Comparison of ENCODE assay signal across 31 cellular contexts in the genomic region with DNA sequence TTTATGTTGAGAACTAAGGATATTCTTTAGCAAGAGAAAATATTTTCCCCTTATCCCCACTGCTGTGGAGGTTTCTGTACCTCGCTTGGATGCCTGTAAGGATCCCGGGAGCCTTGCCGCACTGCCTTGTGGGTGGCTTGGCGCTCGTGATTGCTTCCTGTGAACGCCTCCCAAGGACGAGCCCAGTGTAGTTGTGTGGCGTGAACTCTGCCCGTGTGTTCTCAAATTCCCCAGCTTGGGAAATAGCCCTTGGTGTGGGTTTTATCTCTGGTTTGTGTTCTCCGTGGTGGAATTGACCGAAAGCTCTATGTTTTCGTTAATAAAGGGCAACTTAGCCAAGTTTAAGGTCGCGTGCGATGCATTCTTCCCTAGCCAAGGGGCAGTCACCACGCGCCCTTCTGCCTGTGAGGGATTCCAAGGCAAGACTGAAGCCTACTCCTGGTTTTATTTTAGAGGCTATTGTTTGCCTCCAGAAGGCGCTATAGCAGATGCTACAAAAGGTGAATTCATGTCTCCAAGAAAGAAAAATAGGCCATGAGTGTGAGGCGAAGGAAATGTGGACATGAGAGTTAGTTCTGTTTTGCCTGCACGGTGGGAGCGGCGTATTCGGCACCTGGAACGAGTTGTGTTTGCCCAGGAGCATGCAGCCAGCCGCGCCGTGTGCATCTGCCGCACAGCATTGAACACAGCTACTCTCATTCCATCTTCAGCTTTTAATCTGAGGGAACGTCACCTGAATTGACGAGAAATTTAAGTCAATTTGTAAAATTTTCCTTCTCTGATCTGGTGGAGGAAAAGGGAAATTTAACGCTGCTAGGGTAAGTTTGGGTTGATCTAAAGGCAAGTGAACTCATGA. TPM values are rescaled to one million over a fixed set of nuclear protein-coding genes. Genes with fewer than 3 reads are reported as not detected.
DNase-seq lines count a peak whose midpoint lies in the region; ATAC-seq, FAIRE-seq and TF ChIP-seq lines count a peak whose summit lies in the region.
"Had no signal": no experiment of that assay in that cellular context is flagged by ENCODE, and none has a peak within 500 bp of the region (broad histone marks: within the 10 kb centered on the region; RNA-seq: fewer than 3 reads in every experiment).

No MANE protein-coding gene starts in this region.

- CTCF ChIA-PET in K562 (lab: Yijun Ruan, JAX; ENCODE audit: low intra/inter-chr PET ratio) = no interaction called here

- no peaks in the 10 kb centered on the region for H3K27me3 Mint-ChIP-seq in nephron progenitor cell (ENCODE audit: low read depth, poor library complexity)
- H3K27me3 Mint-ChIP-seq: CD4-positive, alpha-beta T cell had no signal

- H3K4me1 ChIP-seq in K562 (replicated peaks in 1 of 2; ENCODE audit: control insufficient read depth in 2 of 2, insufficient read depth in 2 of 2, low read length in 2 of 2) (no peaks in the 10 kb centered on the region), Karpas-422 (ENCODE audit: low read length) (peaks cover 17% of the 10 kb centered on the region), Peyer's patch (peaks cover 0 to 5% (median 0%) of the 10 kb centered on the region in 4 donors)
- H3K4me1 ChIP-seq: A549, suprapubic skin had no signal

- TF ChIP-seq POLR2A in K562 (conservative IDR thresholded peaks at IDR 0.05) (no peak), Peyer's patch (IDR thresholded peaks at IDR 0.05) (no peak)

- H3K9me2 ChIP-seq in Karpas-422 (replicated peaks; ENCODE audit: insufficient read depth, low read length) = no peaks in the 10 kb centered on the region

- H4K20me1 ChIP-seq in K562 (replicated peaks; ENCODE audit: control insufficient read depth, insufficient read depth, low read length) (peaks cover 11% of the 10 kb centered on the region; the same call in 1 of the 2 replicates), Karpas-422 (ENCODE audit: insufficient read depth, low read depth, low read length) (0 out of 2 replicates have a peak, but pooled peaks cover 6% of the 10 kb centered on the region)

- H3K4me2 ChIP-seq in K562 (ENCODE audit: insufficient read depth, low read length) (no peak overlapping the region), Karpas-422 (ENCODE audit: low read depth, low read length, poor library complexity, severe bottlenecking) (no peak overlapping the region)
- H3K4me2 ChIP-seq: A549, KMS-11 had no signal

- in situ Hi-C loops in K562 (cut with MboI) = no loop called here

- H3K9me1 ChIP-seq in K562 (ENCODE audit: control insufficient read depth, insufficient read depth, low read length) = no peaks in the 10 kb centered on the region

- ATAC-seq in left ventricle myocardium superior = no peak
- ATAC-seq in Right ventricle myocardium superior (ENCODE audit: poor library complexity) = no peak
- no peak for ATAC-seq in K562
- no peak for ATAC-seq in HG03045 (IDR thresholded peaks at IDR 0.05; ENCODE audit: unreplicated experiment)
- ATAC-seq in GM21825 (IDR thresholded peaks at IDR 0.05; ENCODE audit: unreplicated experiment) = no peak
- ATAC-seq: A549; activated CD4-positive, CD25-positive, alpha-beta regulatory T cell treated with anti-CD3 and anti-CD28 coated beads, Interleukin-2, amount 50 U/mL, for 24 hours; heart right ventricle; natural killer cell had no signal

- peak overlapping the region; percentile 79 for H3K27ac Mint-ChIP-seq in nephron progenitor cell
- H3K27ac Mint-ChIP-seq: CD4-positive, alpha-beta T cell; natural killer cell; T-helper 1 cell treated with Interleukin-12 subunit alpha and Interleukin-12 subunit beta and Interleukin-4 antibody, amounts not matched to agents 30 μg/mL and 1 μg/mL, for 36 hours had no signal

- no peak for FAIRE-seq in K562 (lab: Jason Lieb, UNC)
- FAIRE-seq: A549, D721Med, H54, TTC549 had no signal

- POLR2A ChIA-PET in K562 (lab: Yijun Ruan, JAX) = interaction anchor here (1.1 to 3.0 kb wide), 4 partner anchors 10 to 30 kb away, joined by 3 to 19 read pairs (median 4); no protein-coding TSS in a partner anchor

- no peaks in the 10 kb centered on the region for H3K36me3 ChIP-seq in K562 (ENCODE audit: control insufficient read depth, insufficient read depth, low read length)
- no peaks in the 10 kb centered on the region for H3K36me3 ChIP-seq in Karpas-422 (ENCODE audit: insufficient read depth, low read length)
- H3K36me3 ChIP-seq in Peyer's patch = peaks cover 0 to 28% (median 0%) of the 10 kb centered on the region in 3 donors

- H3K9me3 ChIP-seq in K562 (replicated peaks; ENCODE audit: control insufficient read depth, insufficient read depth, low read depth, low read length) (no peaks in the 10 kb centered on the region), Karpas-422 (ENCODE audit: low read length) (no peaks in the 10 kb centered on the region; the same call in 1 of the 2 replicates), Peyer's patch (no peaks in the 10 kb centered on the region)
- H3K9me3 ChIP-seq: A549, heart right ventricle, suprapubic skin had no signal

- peak in 2 of 3 experiments; percentile 26; a peak in 2 of 6 replicates for TF ChIP-seq CTCF in K562 (IDR thresholded peaks at IDR 0.05 in 2 of 3, conservative IDR thresholded peaks at IDR 0.05 in 1 of 3; ENCODE audit: insufficient read depth in 2 of 3, low read depth in 1 of 3, low read length in 3 of 3)
- TF ChIP-seq CTCF in nephron progenitor cell (IDR thresholded peaks at IDR 0.05) = no peak
- no peak for TF ChIP-seq CTCF in Peyer's patch (IDR thresholded peaks at IDR 0.05)

- DNase-seq in left ventricle myocardium superior (peak; percentile 31), Right ventricle myocardium superior (no peak), K562 (ENCODE audit: extremely low read depth in 1 of 4, low spot score in 3 of 4) (no peak), nephron progenitor cell (no peak), Karpas-422 (no peak), Peyer's patch (no peak)
- DNase-seq: activated CD4-positive, alpha-beta T cell treated with anti-CD3 and anti-CD28 coated beads, Interleukin-2, amount 50 U/mL, for 48 hours; activated naive CD4-positive, alpha-beta T cell; activated T-cell treated with anti-CD3 and anti-CD28 coated beads, Interleukin-2, amount 50 U/mL, for 48 hours; CD4-positive, alpha-beta T cell; foreskin melanocyte; natural killer cell; NCI-H1436; NCI-H446 treated with DMSO at 0.1 percent for 48 hours; NCI-H82; stimulated activated naive CD4-positive, alpha-beta T cell had no signal

- H3K79me2 ChIP-seq in K562 (ENCODE audit: control insufficient read depth, insufficient read depth, low read length) (no peaks in the 10 kb centered on the region), Karpas-422 (ENCODE audit: low read length) (no peaks in the 10 kb centered on the region)

- TF ChIP-seq EP300 in K562 (IDR thresholded peaks at IDR 0.05; ENCODE audit: low read length) = no peak

- peaks cover 97% of the 10 kb centered on the region for H3K9me3 Mint-ChIP-seq in nephron progenitor cell
- H3K9me3 Mint-ChIP-seq: CD4-positive, alpha-beta T cell; natural killer cell; T-helper 1 cell treated with Interleukin-12 subunit alpha and Interleukin-12 subunit beta and Interleukin-4 antibody, amounts not matched to agents 30 μg/mL and 1 μg/mL, for 36 hours had no signal

- H2AFZ ChIP-seq in K562 (ENCODE audit: low read depth, low read length) = no peak overlapping the region
- H2AFZ ChIP-seq in Karpas-422 (ENCODE audit: low read length) = no peak overlapping the region

- peaks cover 21% of the 10 kb centered on the region for H3K36me3 Mint-ChIP-seq in nephron progenitor cell (ENCODE audit: low read depth)

- H3K4me3 Mint-ChIP-seq in nephron progenitor cell = no peak overlapping the region
- H3K4me3 Mint-ChIP-seq: CD4-positive, alpha-beta T cell; natural killer cell; T-helper 1 cell treated with Interleukin-12 subunit alpha and Interleukin-12 subunit beta and Interleukin-4 antibody, amounts not matched to agents 30 μg/mL and 1 μg/mL, for 36 hours had no signal

- no peak for TF ChIP-seq RAD21 in K562 (CRISPR knock-in tag; conservative IDR thresholded peaks at IDR 0.05 in 1 of 2, IDR thresholded peaks at IDR 0.05 in 1 of 2)

- no peak overlapping the region for H3K9ac ChIP-seq in K562 (ENCODE audit: insufficient read depth in 1 of 2, low read depth in 2 of 2, low read length in 2 of 2)
- no peak overlapping the region for H3K9ac ChIP-seq in Karpas-422 (ENCODE audit: low read length)
- H3K9ac ChIP-seq: KMS-11 had no signal

- H3K4me3 ChIP-seq in K562 (no peak overlapping the region), Karpas-422 (ENCODE audit: low read length) (no peak overlapping the region), Peyer's patch (no peak overlapping the region)
- H3K4me3 ChIP-seq: A549, heart right ventricle, SK-N-MC, skin epidermis, suprapubic skin had no signal

- BruUV-seq in K562 (replicated peaks; lab: Mats Ljungman, UMichigan) = TSS peak; percentile 34

- peaks cover 4 to 36% of the 10 kb centered on the region in 2 experiments; a peak in 4 of 5 replicates for H3K27me3 ChIP-seq in K562 (ENCODE audit: control insufficient read depth in 2 of 2, insufficient read depth in 2 of 2, low read length in 2 of 2)
- H3K27me3 ChIP-seq in Karpas-422 (ENCODE audit: low read length) = no peaks in the 10 kb centered on the region
- H3K27me3 ChIP-seq in Peyer's patch = no peaks in the 10 kb centered on the region
- H3K27me3 ChIP-seq: heart right ventricle, suprapubic skin had no signal

- 36% methylated on average over 31 of the region's 31 CpGs for WGBS in K562 (ENCODE audit: insufficient coverage, low coverage, missing lambda C conversion rate)

- H3K27ac ChIP-seq in K562 (ENCODE audit: extremely low read depth, low read depth, low read length) = no peak overlapping the region
- H3K27ac ChIP-seq in Karpas-422 (ENCODE audit: low read length) = no peak overlapping the region
- H3K27ac ChIP-seq in Peyer's patch = no peak overlapping the region
- H3K27ac ChIP-seq: A549, heart right ventricle, HL-60, KMS-11, RWPE1, SK-N-MC, skin epidermis, suprapubic skin had no signal

- intact Hi-C loops in left ventricle myocardium superior (cut with micrococcal nuclease) (no loop called here), Right ventricle myocardium superior (cut with DNase I) (no loop called here), K562 (cut with micrococcal nuclease) (no loop called here)

- H3K4me1 Mint-ChIP-seq in nephron progenitor cell = peaks cover 41% of the 10 kb centered on the region

RNA-seq across cellular contexts. Expression of a gene that starts 40.3 kb away (rescaled TPM):
- total RNA-seq in left ventricle myocardium superior (0.32 TPM), Right ventricle myocardium superior (0.54 TPM), K562 (2014; rRNA removed) (0.09 TPM in 1 of 2 replicates, not detected in the other), K562 (2014; rRNA removed; fragmentation: Illumina TruSeq; extraction: Trizol) (not detected in 2 replicates), K562 (2015; rRNA removed; fragmentation: Illumina TruSeq; extraction: Trizol) (not detected in 2 replicates), K562 (2021) (0.33 and 1.3 TPM in 2 replicates), Peyer's patch (10 to 100 TPM in 1 of 4 donors, 1 to 10 TPM in 2, under 1 TPM in 1; 0.47 to 57.8 (median 6.9) TPM)
- not detected in 2 replicates for total RNA-seq in K562 (2011; cell fraction: chromatin; rRNA removed; ENCODE audit: low replicate concordance)
- not detected in 2 replicates for total RNA-seq in K562 (2011; cell fraction: nucleolus; rRNA removed)
- total RNA-seq in K562 (2011; cell fraction: nucleoplasm; rRNA removed) = not detected in 2 replicates
- polyA plus RNA-seq in K562 (2011; rRNA removed) (0.03 TPM in 1 of 2 replicates, not detected in the other), K562 (2014; fragmentation: Illumina TruSeq; extraction: Trizol) (0.46 TPM in 1 of 2 replicates, not detected in the other), K562 (2014; fragmentation: Nextera tagmentation; extraction: Ambion mirVana) (not detected), K562 (2014; rRNA removed) (0.05 TPM in 1 of 2 replicates, not detected in the other)
- 0.32 TPM in 1 of 2 replicates, not detected in the other for polyA plus RNA-seq in K562 (2011; cell fraction: cytosol; rRNA removed)
- polyA plus RNA-seq in K562 (2011; cell fraction: nucleus; rRNA removed) = not detected in 2 replicates
- polyA plus RNA-seq in K562 (2012) = 0.06 and 0.12 TPM in 2 replicates
- polyA minus RNA-seq in K562 (2011; rRNA and poly(A)+ RNA removed) = 0.04 and 0.78 TPM in 2 replicates
- not detected in 2 replicates for polyA minus RNA-seq in K562 (2011; cell fraction: cytosol; rRNA and poly(A)+ RNA removed)
- not detected in 2 replicates for polyA minus RNA-seq in K562 (2011; cell fraction: nucleus; rRNA and poly(A)+ RNA removed)
- total RNA-seq in Karpas-422 (2014; rRNA removed; shearing (Covaris generic); ENCODE audit: low replicate concordance) = not detected in 2 replicates

RNA-seq across cellular contexts. Expression of a gene that starts 59.0 kb away (rescaled TPM):
- total RNA-seq in left ventricle myocardium superior (50.4 TPM), Right ventricle myocardium superior (50.5 TPM), K562 (2014; rRNA removed) (11.8 and 14.0 TPM in 2 replicates), K562 (2014; rRNA removed; fragmentation: Illumina TruSeq; extraction: Trizol) (10.3 and 12.3 TPM in 2 replicates), K562 (2015; rRNA removed; fragmentation: Illumina TruSeq; extraction: Trizol) (10.0 TPM in 2 replicates), K562 (2021) (19.4 TPM in 2 replicates), Peyer's patch (10 to 100 TPM; 34.7 to 75.9 (median 48.5) TPM)
- 24.8 and 31.0 TPM in 2 replicates for total RNA-seq in K562 (2011; cell fraction: chromatin; rRNA removed; ENCODE audit: low replicate concordance)
- total RNA-seq in K562 (2011; cell fraction: nucleolus; rRNA removed) = 15.9 and 18.3 TPM in 2 replicates
- 24.7 and 35.4 TPM in 2 replicates for total RNA-seq in K562 (2011; cell fraction: nucleoplasm; rRNA removed)
- polyA plus RNA-seq in K562 (2011; rRNA removed) (10.4 and 14.3 TPM in 2 replicates), K562 (2014; fragmentation: Illumina TruSeq; extraction: Trizol) (13.8 and 14.4 TPM in 2 replicates), K562 (2014; fragmentation: Nextera tagmentation; extraction: Ambion mirVana) (1 to 10 TPM; 9.3 to 9.6 TPM), K562 (2014; rRNA removed) (14.7 and 17.5 TPM in 2 replicates)
- 9.5 and 14.9 TPM in 2 replicates for polyA plus RNA-seq in K562 (2011; cell fraction: cytosol; rRNA removed)
- polyA plus RNA-seq in K562 (2011; cell fraction: nucleus; rRNA removed) = 50.7 and 53.8 TPM in 2 replicates
- polyA plus RNA-seq in K562 (2012) = 16.9 and 37.3 TPM in 2 replicates
- 7.9 and 8.9 TPM in 2 replicates for polyA minus RNA-seq in K562 (2011; rRNA and poly(A)+ RNA removed)
- 5.4 and 9.0 TPM in 2 replicates for polyA minus RNA-seq in K562 (2011; cell fraction: cytosol; rRNA and poly(A)+ RNA removed)
- polyA minus RNA-seq in K562 (2011; cell fraction: nucleus; rRNA and poly(A)+ RNA removed) = 10.0 and 16.2 TPM in 2 replicates
- 13.2 and 15.7 TPM in 2 replicates for total RNA-seq in Karpas-422 (2014; rRNA removed; shearing (Covaris generic); ENCODE audit: low replicate concordance)

Comparison
In these comparisons a context has a peak if more than half of its experiments do, and no peak if none do; other contexts are left out.
1. CTCF ChIP-seq: peak in K562 (2 of 3); none in nephron progenitor cell (single experiment) and Peyer's patch (0 of 6).